ENCODE assay signal across 8 cellular contexts in the genomic region with DNA sequence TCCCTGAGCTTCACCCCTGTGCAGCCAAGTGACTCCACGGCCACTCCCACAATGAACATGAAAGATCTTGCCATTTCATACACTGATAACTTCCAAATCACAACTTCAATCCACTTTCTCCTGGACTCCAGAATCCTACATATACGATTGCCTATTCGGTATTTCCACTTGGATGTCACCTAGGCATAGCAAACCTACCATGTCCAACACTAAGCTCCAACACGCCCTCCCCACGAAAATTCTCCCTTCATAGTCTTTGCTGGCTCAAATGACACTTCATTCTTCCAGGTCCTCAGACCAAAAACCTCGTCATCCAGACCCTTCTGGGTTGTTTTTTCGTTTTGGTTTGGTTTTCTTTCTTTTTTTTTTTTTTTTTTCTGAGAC. TPM values are rescaled to one million over a fixed set of nuclear protein-coding genes. Genes with fewer than 3 reads are reported as not detected.
A peak's percentile ranks its signal among the peaks of the same experiment; 100 is the strongest.
DNase-seq lines count a peak whose midpoint lies in the region; ATAC-seq, FAIRE-seq and TF ChIP-seq lines count a peak whose summit lies in the region.

No MANE protein-coding gene starts in this region.

- peak overlapping the region; percentile 60 for H3K9ac ChIP-seq in GM12878 (ENCODE audit: control insufficient read depth, insufficient read depth, low read length)

- intact Hi-C loops in GM12878 (cut with micrococcal nuclease; ENCODE audit: unreplicated experiment) (no loop called here), lower lobe of right lung (cut with DNase I) (no loop called here)

- CTCF ChIA-PET in GM12878 (lab: Yijun Ruan, JAX), result interaction anchor here (0.6 to 2.7 kb wide), 26 partner anchors 11 to 272 kb away, joined by 3 to 16 read pairs (median 4); partner anchors contain the start of genes ARRB2 and PLD2

- in situ Hi-C loops in GM12878 (cut with MboI), result no loop called here

- no peak for TF ChIP-seq RAD21 in GM12878 (IDR thresholded peaks at IDR 0.05; ENCODE audit: insufficient read depth, low read depth, low read length)

- no peak for ATAC-seq in GM12878
- no peak for ATAC-seq in lower lobe of right lung

- TF ChIP-seq CTCF in GM12878 (IDR thresholded peaks at IDR 0.05 in 2 of 3, conservative IDR thresholded peaks at IDR 0.05 in 1 of 3; ENCODE audit: control insufficient read depth in 2 of 3, extremely low read depth in 1 of 3, insufficient read depth in 1 of 3, low read depth in 3 of 3, low read length in 3 of 3), result no peak
- no peak for TF ChIP-seq CTCF in lower lobe of right lung (IDR thresholded peaks at IDR 0.05)
- no peak for TF ChIP-seq CTCF in tibial nerve (IDR thresholded peaks at IDR 0.05)

- no TSS peak for BruUV-seq in GM12878 (replicated peaks; lab: Mats Ljungman, UMichigan)

- H3K9me3 Mint-ChIP-seq in activated T-cell treated with anti-CD3 and anti-CD28 coated beads, Interleukin-2, amount 50 U/mL, for 24 hours, result no peaks in the 10 kb centered on the region

- H3K27ac Mint-ChIP-seq in activated T-cell treated with anti-CD3 and anti-CD28 coated beads, Interleukin-2, amount 50 U/mL, for 24 hours, result peak overlapping the region; percentile 94

- H3K36me3 Mint-ChIP-seq in activated T-cell treated with anti-CD3 and anti-CD28 coated beads, Interleukin-2, amount 50 U/mL, for 24 hours (ENCODE audit: low read depth), result no peaks in the 10 kb centered on the region

- no peak for TF ChIP-seq EP300 in GM12878 (IDR thresholded peaks at IDR 0.05; ENCODE audit: borderline replicate concordance in 1 of 2, control insufficient read depth in 1 of 2, low read depth in 2 of 2, low read length in 2 of 2)
- TF ChIP-seq EP300 in tibial nerve (IDR thresholded peaks at IDR 0.05), result no peak

- H3K4me3 ChIP-seq in GM12878 (peak overlapping the region; percentile 79), lower lobe of right lung (peak overlapping the region; percentile 76), tibial nerve (peak overlapping the region; percentile 65 to 92 (median 76))

- peak overlapping the region; percentile 80 for H3K4me3 Mint-ChIP-seq in activated T-cell treated with anti-CD3 and anti-CD28 coated beads, Interleukin-2, amount 50 U/mL, for 24 hours

- no peaks in the 10 kb centered on the region for H3K79me2 ChIP-seq in GM12878 (ENCODE audit: control insufficient read depth, insufficient read depth, low read length)

- H3K27ac ChIP-seq in GM12878 (ENCODE audit: control insufficient read depth, insufficient read depth) (no peak overlapping the region), lower lobe of right lung (peak overlapping the region; percentile 96), tibial nerve (peak overlapping the region; percentile 87 to 95 (median 92))

- no peak for DNase-seq in activated T-cell treated with anti-CD3 and anti-CD28 coated beads, Interleukin-2, amount 50 U/mL, for 24 hours
- no peak for DNase-seq in activated T-cell treated with anti-CD3 and anti-CD28 coated beads, Interleukin-2, amount 50 U/mL, for 1 hour
- DNase-seq in GM12878 (ENCODE audit: low read depth, low spot score) (no peak), lower lobe of right lung (no peak), tibial nerve (ENCODE audit: low spot score in 2 of 2) (no peak), GM12891 (ENCODE audit: insufficient read length, low spot score) (no peak), GM19240 (ENCODE audit: insufficient read length, low spot score) (no peak)
- DNase-seq in stimulated activated CD4-positive, alpha-beta T cell treated with anti-CD3 and anti-CD28 coated beads, Interleukin-4, amount 100 ng/mL, for 24 hours, result no peak

- no peak for FAIRE-seq in GM12878 (lab: Jason Lieb, UNC)
- no peak for FAIRE-seq in GM12891 (lab: Jason Lieb, UNC)

- SMC1A ChIA-PET in GM12878 (lab: Charles Lee; ENCODE audit: uncharacterized antibody, unreplicated experiment), result interaction anchor here (1.0 to 2.1 kb wide), 6 partner anchors 16 to 97 kb away, joined by 3 to 9 read pairs (median 4); partner anchors contain the start of gene ARRB2

- H3K36me3 ChIP-seq in GM12878 (ENCODE audit: control insufficient read depth in 2 of 2, insufficient read depth in 2 of 2, low read length in 1 of 2) (no peaks in the 10 kb centered on the region), lower lobe of right lung (no peaks in the 10 kb centered on the region), tibial nerve (no peaks in the 10 kb centered on the region)

- peaks cover 37% of the 10 kb centered on the region for H3K27me3 Mint-ChIP-seq in activated T-cell treated with anti-CD3 and anti-CD28 coated beads, Interleukin-2, amount 50 U/mL, for 24 hours

- no peak for TF ChIP-seq POLR2A in GM12878 (IDR thresholded peaks at IDR 0.05; ENCODE audit: low read depth, low read length)
- no peak for TF ChIP-seq POLR2A in tibial nerve (IDR thresholded peaks at IDR 0.05)
- no peak for TF ChIP-seq POLR2A in GM12891 (IDR thresholded peaks at IDR 0.05; ENCODE audit: low read depth, low read length)

- RAD21 ChIA-PET in GM12878 (lab: Charles Lee; ENCODE audit: unreplicated experiment), result interaction anchor here (1.1 to 2.0 kb wide), 8 partner anchors 45 to 947 kb away, joined by 3 to 14 read pairs (median 6); partner anchors contain the start of genes ARRB2 and MED11

- H3K4me2 ChIP-seq in GM12878 (ENCODE audit: control insufficient read depth, insufficient read depth), result peak overlapping the region; percentile 98

- H3K27me3 ChIP-seq in GM12878 (replicated peaks in 1 of 2; ENCODE audit: control insufficient read depth in 2 of 2, insufficient read depth in 2 of 2, low read length in 1 of 2), result peaks cover 12 to 13% of the 10 kb centered on the region in 2 experiments
- peaks cover 5% of the 10 kb centered on the region for H3K27me3 ChIP-seq in lower lobe of right lung (ENCODE audit: low read depth)
- peaks cover 0 to 7% of the 10 kb centered on the region in 2 donors for H3K27me3 ChIP-seq in tibial nerve

- H3K4me1 ChIP-seq in GM12878 (ENCODE audit: control insufficient read depth, insufficient read depth, low read length), result peaks cover 12% of the 10 kb centered on the region
- H3K4me1 ChIP-seq in lower lobe of right lung, result peaks cover 25% of the 10 kb centered on the region
- peaks cover 0 to 40% (median 24%) of the 10 kb centered on the region in 4 donors for H3K4me1 ChIP-seq in tibial nerve

- POLR2A ChIA-PET in GM12878 (lab: Charles Lee), result interaction anchor here (0.7 to 1.8 kb wide), 6 partner anchors 10 to 653 kb away, joined by 3 to 14 read pairs (median 5); partner anchors contain the start of genes ARRB2 and PLD2

- H3K4me1 Mint-ChIP-seq in activated T-cell treated with anti-CD3 and anti-CD28 coated beads, Interleukin-2, amount 50 U/mL, for 24 hours (ENCODE audit: low read depth), result peaks cover 31% of the 10 kb centered on the region

- H3K9me3 ChIP-seq in GM12878 (replicated peaks; ENCODE audit: control insufficient read depth, insufficient read depth, low read length) (no peaks in the 10 kb centered on the region), lower lobe of right lung (no peaks in the 10 kb centered on the region), tibial nerve (no peaks in the 10 kb centered on the region)

- H2AFZ ChIP-seq in GM12878 (ENCODE audit: control insufficient read depth, low read depth, low read length), result peak overlapping the region; percentile 66

- no peaks in the 10 kb centered on the region for H4K20me1 ChIP-seq in GM12878 (ENCODE audit: control insufficient read depth, insufficient read depth)

- 66% methylated on average over 7 of the region's 7 CpGs for WGBS in GM12878 (ENCODE audit: insufficient coverage, insufficient replicate concordance, low lambda C conversion rate, missing lambda C conversion rate)
- 43 to 64% methylated on average over 7 of the region's 7 CpGs for WGBS in tibial nerve, 2 donors

RNA-seq across cellular contexts. Expression of gene GLTPD2, which starts 1.9 kb away (rescaled TPM):
- not detected in 2 replicates for total RNA-seq in GM12878 (2013; cell fraction: nucleolus; rRNA removed)
- total RNA-seq in GM12878 (2014; rRNA removed), result 0.34 TPM in 1 of 2 replicates, not detected in the other
- total RNA-seq in GM12878 (2014; rRNA removed; fragmentation: Illumina TruSeq; extraction: Trizol), result not detected in 2 replicates
- not detected in 2 replicates for total RNA-seq in GM12878 (2021)
- not detected for polyA plus RNA-seq in GM12878 (2011; ENCODE audit: low read depth)
- not detected in 2 replicates for polyA plus RNA-seq in GM12878 (2011; rRNA removed)
- not detected in 2 replicates for polyA plus RNA-seq in GM12878 (2011; cell fraction: cytosol; rRNA removed)
- polyA plus RNA-seq in GM12878 (2011; cell fraction: nucleus; rRNA removed), result not detected in 2 replicates
- polyA plus RNA-seq in GM12878 (2012), result not detected in 2 replicates
- not detected in 2 replicates for polyA plus RNA-seq in GM12878 (2014; fragmentation: Illumina TruSeq; extraction: Trizol)
- not detected for polyA plus RNA-seq in GM12878 (2014; fragmentation: Nextera tagmentation; extraction: Ambion mirVana)
- polyA plus RNA-seq in GM12878 (2014; rRNA removed), result not detected in 2 replicates
- under 1 TPM in 1 of 2 experiments, not detected in 1; 0.16 TPM for polyA plus RNA-seq in GM12878 (2016; fragmentation: Nextera tagmentation; extraction: Ambion mirVana)
- not detected in 2 replicates for polyA minus RNA-seq in GM12878 (2011; rRNA and poly(A)+ RNA removed)
- not detected in 2 replicates for polyA minus RNA-seq in GM12878 (2011; cell fraction: cytosol; rRNA and poly(A)+ RNA removed)
- polyA minus RNA-seq in GM12878 (2011; cell fraction: nucleus; rRNA and poly(A)+ RNA removed), result 0.86 TPM in 1 of 2 replicates, not detected in the other
- not detected for total RNA-seq in lower lobe of right lung
- not detected for total RNA-seq in tibial nerve
- polyA plus RNA-seq in GM12891 (2012; ENCODE audit: low read depth, missing spikeins), result not detected

RNA-seq across cellular contexts. Expression of gene VMO1, which starts 4.5 kb away (rescaled TPM):
- not detected in 2 replicates for total RNA-seq in GM12878 (2013; cell fraction: nucleolus; rRNA removed)
- total RNA-seq in GM12878 (2014; rRNA removed) (0.76 TPM in 1 of 2 replicates, not detected in the other), GM12878 (2014; rRNA removed; fragmentation: Illumina TruSeq; extraction: Trizol) (0.23 and 0.31 TPM in 2 replicates), GM12878 (2021) (0.93 TPM in 1 of 2 replicates, not detected in the other), lower lobe of right lung (9.9 TPM), tibial nerve (1 to 10 TPM in 3 of 4 donors, not detected in 1; 1.4 to 6.0 (median 1.9) TPM)
- polyA plus RNA-seq in GM12878 (2011; ENCODE audit: low read depth), result not detected
- polyA plus RNA-seq in GM12878 (2011; rRNA removed) (not detected in 2 replicates), GM12878 (2014; fragmentation: Illumina TruSeq; extraction: Trizol) (not detected in 2 replicates), GM12878 (2014; fragmentation: Nextera tagmentation; extraction: Ambion mirVana) (under 1 TPM in 1 of 2 experiments, not detected in 1; 0.27 TPM), GM12878 (2014; rRNA removed) (0.54 and 0.74 TPM in 2 replicates), GM12878 (2016; fragmentation: Nextera tagmentation; extraction: Ambion mirVana) (not detected)
- polyA plus RNA-seq in GM12878 (2011; cell fraction: cytosol; rRNA removed), result not detected in 2 replicates
- not detected in 2 replicates for polyA plus RNA-seq in GM12878 (2011; cell fraction: nucleus; rRNA removed)
- not detected in 2 replicates for polyA plus RNA-seq in GM12878 (2012)
- polyA minus RNA-seq in GM12878 (2011; rRNA and poly(A)+ RNA removed), result not detected in 2 replicates
- not detected in 2 replicates for polyA minus RNA-seq in GM12878 (2011; cell fraction: cytosol; rRNA and poly(A)+ RNA removed)
- polyA minus RNA-seq in GM12878 (2011; cell fraction: nucleus; rRNA and poly(A)+ RNA removed), result not detected in 2 replicates
- not detected for polyA plus RNA-seq in GM12891 (2012; ENCODE audit: low read depth, missing spikeins)

RNA-seq across cellular contexts. Expression of gene PSMB6, which starts 5.3 kb away (rescaled TPM):
- total RNA-seq in GM12878 (2013; cell fraction: nucleolus; rRNA removed), result 7.4 and 9.6 TPM in 2 replicates
- total RNA-seq in GM12878 (2014; rRNA removed) (239 and 246 TPM in 2 replicates), GM12878 (2014; rRNA removed; fragmentation: Illumina TruSeq; extraction: Trizol) (171 and 182 TPM in 2 replicates), GM12878 (2021) (144 and 150 TPM in 2 replicates), lower lobe of right lung (95.5 TPM), tibial nerve (100 to 1,000 TPM; 100 to 171 (median 122) TPM)
- polyA plus RNA-seq in GM12878 (2011; ENCODE audit: low read depth), result 79.6 TPM
- polyA plus RNA-seq in GM12878 (2011; rRNA removed) (115 and 191 TPM in 2 replicates), GM12878 (2014; fragmentation: Illumina TruSeq; extraction: Trizol) (143 and 207 TPM in 2 replicates), GM12878 (2014; fragmentation: Nextera tagmentation; extraction: Ambion mirVana) (100 to 1,000 TPM; 357 to 546 TPM), GM12878 (2014; rRNA removed) (225 and 288 TPM in 2 replicates), GM12878 (2016; fragmentation: Nextera tagmentation; extraction: Ambion mirVana) (100 to 1,000 TPM; 361 to 392 TPM)
- polyA plus RNA-seq in GM12878 (2011; cell fraction: cytosol; rRNA removed), result 295 and 318 TPM in 2 replicates
- polyA plus RNA-seq in GM12878 (2011; cell fraction: nucleus; rRNA removed), result 101 and 102 TPM in 2 replicates
- 89.7 and 95.4 TPM in 2 replicates for polyA plus RNA-seq in GM12878 (2012)
- polyA minus RNA-seq in GM12878 (2011; rRNA and poly(A)+ RNA removed), result 155 and 221 TPM in 2 replicates
- polyA minus RNA-seq in GM12878 (2011; cell fraction: cytosol; rRNA and poly(A)+ RNA removed), result 36.2 and 44.2 TPM in 2 replicates
- 21.2 and 34.3 TPM in 2 replicates for polyA minus RNA-seq in GM12878 (2011; cell fraction: nucleus; rRNA and poly(A)+ RNA removed)
- polyA plus RNA-seq in GM12891 (2012; ENCODE audit: low read depth, missing spikeins), result 129 TPM

RNA-seq across cellular contexts. Expression of gene PLD2, which starts 16.3 kb away (rescaled TPM):
- 15.7 and 17.6 TPM in 2 replicates for total RNA-seq in GM12878 (2013; cell fraction: nucleolus; rRNA removed)
- total RNA-seq in GM12878 (2014; rRNA removed), result 9.4 and 12.2 TPM in 2 replicates
- total RNA-seq in GM12878 (2014; rRNA removed; fragmentation: Illumina TruSeq; extraction: Trizol), result 7.3 and 8.1 TPM in 2 replicates
- total RNA-seq in GM12878 (2021), result 12.9 and 15.2 TPM in 2 replicates
- 3.8 TPM for polyA plus RNA-seq in GM12878 (2011; ENCODE audit: low read depth)
- 4.4 and 7.7 TPM in 2 replicates for polyA plus RNA-seq in GM12878 (2011; rRNA removed)
- 7.0 and 8.7 TPM in 2 replicates for polyA plus RNA-seq in GM12878 (2011; cell fraction: cytosol; rRNA removed)
- polyA plus RNA-seq in GM12878 (2011; cell fraction: nucleus; rRNA removed), result 37.9 and 42.8 TPM in 2 replicates
- 11.6 TPM in 2 replicates for polyA plus RNA-seq in GM12878 (2012)
- polyA plus RNA-seq in GM12878 (2014; fragmentation: Illumina TruSeq; extraction: Trizol), result 5.1 and 6.8 TPM in 2 replicates
- under 1 TPM; 0.71 to 0.73 TPM for polyA plus RNA-seq in GM12878 (2014; fragmentation: Nextera tagmentation; extraction: Ambion mirVana)
- polyA plus RNA-seq in GM12878 (2014; rRNA removed), result 13.9 and 16.5 TPM in 2 replicates
- 1 to 10 TPM; 4.8 to 5.3 TPM for polyA plus RNA-seq in GM12878 (2016; fragmentation: Nextera tagmentation; extraction: Ambion mirVana)
- 6.2 and 11.5 TPM in 2 replicates for polyA minus RNA-seq in GM12878 (2011; rRNA and poly(A)+ RNA removed)
- polyA minus RNA-seq in GM12878 (2011; cell fraction: cytosol; rRNA and poly(A)+ RNA removed), result 1.6 and 2.8 TPM in 2 replicates
- 8.7 and 10.6 TPM in 2 replicates for polyA minus RNA-seq in GM12878 (2011; cell fraction: nucleus; rRNA and poly(A)+ RNA removed)
- total RNA-seq in lower lobe of right lung, result 38.4 TPM
- 10 to 100 TPM; 17.2 to 63.0 (median 30.1) TPM for total RNA-seq in tibial nerve
- polyA plus RNA-seq in GM12891 (2012; ENCODE audit: low read depth, missing spikeins), result 7.0 TPM
